8 cellular contexts compared by ENCODE assay signal in genomic region chr10:88934900-88935672, GRCh38. TPM values are rescaled to one million over a fixed set of nuclear protein-coding genes. Genes with fewer than 3 reads are reported as not detected.
DNase-seq lines count a peak whose midpoint lies in the region; ATAC-seq and TF ChIP-seq lines count a peak whose summit lies in the region.

No MANE protein-coding gene starts in this region.

- BruUV-seq in Panc1 (replicated peaks; lab: Mats Ljungman, UMichigan) = no TSS peak

- in situ Hi-C loops in Panc1 (cut with HindIII; ENCODE audit: low pct_unique_long_range_greater_than_20kb, low sequenced_read_pairs) = no loop called here

- H3K36me3 ChIP-seq in KMS-11 (ENCODE audit: insufficient read depth) = no peaks in the 10 kb centered on the region
- H3K36me3 ChIP-seq in Panc1 (ENCODE audit: control insufficient read depth, insufficient read depth, low read length) = no peaks in the 10 kb centered on the region

- DNase-seq in 8988T (peak; percentile 20), Panc1 (ENCODE audit: low read depth, low spot score) (peak; percentile 60), fibroblast of gingiva (ENCODE audit: low read depth) (peak; percentile 76)
- peak; percentile 68 to 77 for DNase-seq in activated T-cell treated with anti-CD3 and anti-CD28 coated beads, Interleukin-2, amount 50 U/mL, for 72 hours
- peak; percentile 79 for DNase-seq in natural killer cell treated with Interleukin-12 subunit alpha and Interleukin-12 subunit beta and Interleukin-15 and Interleukin-18, amount 100 ng/mL, for 72 hours (ENCODE audit: low spot score)
- peak; percentile 64 for DNase-seq in stimulated activated naive CD4-positive, alpha-beta T cell treated with Interleukin-2 at 50 U/mL for 16 hours (lab: John Stamatoyannopoulos, UW)

- TF ChIP-seq CTCF in KMS-11 (conservative IDR thresholded peaks at IDR 0.05; ENCODE audit: low read depth, low read length) (peak; percentile 92), Panc1 (IDR thresholded peaks at IDR 0.05) (peak; percentile 95)

- peaks cover 25% of the 10 kb centered on the region for H3K4me1 ChIP-seq in KMS-11 (ENCODE audit: low read depth, poor library complexity, severe bottlenecking)
- peaks cover 12% of the 10 kb centered on the region for H3K4me1 ChIP-seq in Panc1 (ENCODE audit: control insufficient read depth, insufficient read depth, low read length)

- peak overlapping the region; percentile 94 for H3K27ac Mint-ChIP-seq in activated T-cell treated with anti-CD3 and anti-CD28 coated beads, Interleukin-2, amount 50 U/mL, for 72 hours
- peak overlapping the region; percentile 7 to 64 for H3K27ac Mint-ChIP-seq in natural killer cell treated with Interleukin-12 subunit alpha and Interleukin-12 subunit beta and Interleukin-15 and Interleukin-18, amount 100 ng/mL, for 72 hours

- intact Hi-C loops in Panc1 (cut with micrococcal nuclease; ENCODE audit: unreplicated experiment) = loop anchor here (1.0 to 5.0 kb wide), 3 partner anchors 52 to 278 kb away; no protein-coding TSS in a partner anchor

- no peak overlapping the region for H3K4me3 ChIP-seq in KMS-11 (IDR thresholded peaks at IDR 0.05; ENCODE audit: insufficient read depth, low read depth, low read length)
- peak overlapping the region in 1 of 2 experiments; percentile 22; a peak in 2 of 4 replicates for H3K4me3 ChIP-seq in Panc1 (ENCODE audit: low read depth in 2 of 2, low read length in 2 of 2)

- H3K9ac ChIP-seq in KMS-11 = no peak overlapping the region

- peak overlapping the region in 1 of 2 donors; percentile 89 for H3K4me3 Mint-ChIP-seq in activated T-cell treated with anti-CD3 and anti-CD28 coated beads, Interleukin-2, amount 50 U/mL, for 72 hours
- peak overlapping the region; percentile 50 for H3K4me3 Mint-ChIP-seq in natural killer cell treated with Interleukin-12 subunit alpha and Interleukin-12 subunit beta and Interleukin-15 and Interleukin-18, amount 100 ng/mL, for 72 hours

- POLR2A ChIA-PET in Panc1 (lab: Charles Lee) = no interaction called here

- ATAC-seq in GM18502 (IDR thresholded peaks at IDR 0.05; ENCODE audit: poor library complexity, unreplicated experiment) (peak; percentile 47), Panc1 (peak; percentile 84)
- ATAC-seq in activated T-cell treated with anti-CD3 and anti-CD28 coated beads, Interleukin-2, amount 50 U/mL, for 72 hours (replicated peaks in 1 of 2) = peak; percentile 69 to 73
- peak; percentile 70 to 78 for ATAC-seq in natural killer cell treated with Interleukin-12 subunit alpha and Interleukin-12 subunit beta and Interleukin-15 and Interleukin-18, amount 100 ng/mL, for 72 hours

- no peaks in the 10 kb centered on the region for H3K9me3 Mint-ChIP-seq in activated T-cell treated with anti-CD3 and anti-CD28 coated beads, Interleukin-2, amount 50 U/mL, for 72 hours
- no peaks in the 10 kb centered on the region for H3K9me3 Mint-ChIP-seq in natural killer cell treated with Interleukin-12 subunit alpha and Interleukin-12 subunit beta and Interleukin-15 and Interleukin-18, amount 100 ng/mL, for 72 hours

- H3K4me2 ChIP-seq in KMS-11 = peak overlapping the region; percentile 78

- H3K36me3 Mint-ChIP-seq in activated T-cell treated with anti-CD3 and anti-CD28 coated beads, Interleukin-2, amount 50 U/mL, for 72 hours (ENCODE audit: insufficient read depth in 2 of 2) = peaks cover 1 to 10% of the 10 kb centered on the region in 2 donors
- no peaks in the 10 kb centered on the region for H3K36me3 Mint-ChIP-seq in natural killer cell treated with Interleukin-12 subunit alpha and Interleukin-12 subunit beta and Interleukin-15 and Interleukin-18, amount 100 ng/mL, for 72 hours

- peaks cover 19% of the 10 kb centered on the region for H3K4me1 Mint-ChIP-seq in activated T-cell treated with anti-CD3 and anti-CD28 coated beads, Interleukin-2, amount 50 U/mL, for 72 hours (ENCODE audit: low read depth)
- H3K4me1 Mint-ChIP-seq in natural killer cell treated with Interleukin-12 subunit alpha and Interleukin-12 subunit beta and Interleukin-15 and Interleukin-18, amount 100 ng/mL, for 72 hours (ENCODE audit: low read depth in 2 of 2) = peaks cover 12 to 18% of the 10 kb centered on the region in 2 donors

- CTCF ChIA-PET in Panc1 (lab: Charles Lee) = interaction anchor here (0.7 to 3.2 kb wide), 8 partner anchors 8 to 99 kb away, joined by 3 to 52 read pairs (median 4); partner anchors contain the start of gene FAS

- H3K27me3 ChIP-seq in KMS-11 (ENCODE audit: insufficient read depth, low read depth) (no peaks in the 10 kb centered on the region), Panc1 (ENCODE audit: control insufficient read depth, insufficient read depth, low read length) (no peaks in the 10 kb centered on the region)

- H3K9me3 ChIP-seq in Panc1 (ENCODE audit: control insufficient read depth, insufficient read depth, low read depth, low read length) = no peaks in the 10 kb centered on the region

- H2AFZ ChIP-seq in KMS-11 (ENCODE audit: low read depth) = peak overlapping the region; percentile 16; the same call in 1 of the 2 replicates

- no peaks in the 10 kb centered on the region for H3K27me3 Mint-ChIP-seq in activated T-cell treated with anti-CD3 and anti-CD28 coated beads, Interleukin-2, amount 50 U/mL, for 72 hours (ENCODE audit: low read depth)
- no peaks in the 10 kb centered on the region for H3K27me3 Mint-ChIP-seq in natural killer cell treated with Interleukin-12 subunit alpha and Interleukin-12 subunit beta and Interleukin-15 and Interleukin-18, amount 100 ng/mL, for 72 hours

- no peaks in the 10 kb centered on the region for H3K79me2 ChIP-seq in KMS-11 (ENCODE audit: insufficient read depth, low read depth)

- no peaks in the 10 kb centered on the region for H4K20me1 ChIP-seq in KMS-11 (ENCODE audit: insufficient read depth)

- no peak overlapping the region for H3K27ac ChIP-seq in KMS-11
- no peak overlapping the region for H3K27ac ChIP-seq in Panc1 (ENCODE audit: low read length)

RNA-seq across cellular contexts. Expression of gene ACTA2, which starts 17.5 kb away (rescaled TPM):
- 4.7 TPM for total RNA-seq in Panc1 (2021; ENCODE audit: unreplicated experiment)
- 3.6 TPM for polyA plus RNA-seq in Panc1 (2012; ENCODE audit: insufficient read length)
- 10 to 100 TPM; 60.7 to 76.9 TPM for total RNA-seq in activated T-cell treated with anti-CD3 and anti-CD28 coated beads, Interleukin-2, amount 50 U/mL, for 72 hours
- total RNA-seq in natural killer cell treated with Interleukin-12 subunit alpha and Interleukin-12 subunit beta and Interleukin-15 and Interleukin-18, amount 100 ng/mL, for 72 hours = 10 to 100 TPM in 1 of 2 donors, 1 to 10 TPM in 1; 8.4 to 19.7 TPM

RNA-seq across cellular contexts. Expression of gene STAMBPL1, which starts 55.0 kb away (rescaled TPM):
- 25.2 TPM for total RNA-seq in Panc1 (2021; ENCODE audit: unreplicated experiment)
- polyA plus RNA-seq in Panc1 (2012; ENCODE audit: insufficient read length) = 18.3 TPM
- total RNA-seq in activated T-cell treated with anti-CD3 and anti-CD28 coated beads, Interleukin-2, amount 50 U/mL, for 72 hours = 10 to 100 TPM; 28.2 to 39.9 TPM
- 10 to 100 TPM; 21.0 to 37.6 TPM for total RNA-seq in natural killer cell treated with Interleukin-12 subunit alpha and Interleukin-12 subunit beta and Interleukin-15 and Interleukin-18, amount 100 ng/mL, for 72 hours

RNA-seq across cellular contexts. Expression of gene FAS, which starts 55.5 kb away (rescaled TPM):
- total RNA-seq in Panc1 (2021; ENCODE audit: unreplicated experiment) = 8.1 TPM
- polyA plus RNA-seq in Panc1 (2012; ENCODE audit: insufficient read length) = 4.9 TPM
- total RNA-seq in activated T-cell treated with anti-CD3 and anti-CD28 coated beads, Interleukin-2, amount 50 U/mL, for 72 hours = 100 to 1,000 TPM; 111 to 138 TPM
- 10 to 100 TPM; 48.3 to 73.0 TPM for total RNA-seq in natural killer cell treated with Interleukin-12 subunit alpha and Interleukin-12 subunit beta and Interleukin-15 and Interleukin-18, amount 100 ng/mL, for 72 hours

Comparison
In these comparisons a context has a peak if more than half of its experiments do, and no peak if none do; other contexts are left out.
1. DNase-seq: peak in every context shown above with its lines; median percentile 79 in natural killer cell treated with Interleukin-12 subunit alpha and Interleukin-12 subunit beta and Interleukin-15 and Interleukin-18, amount 100 ng/mL, for 72 hours; 76 in fibroblast of gingiva; 72 in activated T-cell treated with anti-CD3 and anti-CD28 coated beads, Interleukin-2, amount 50 U/mL, for 72 hours; 64 in stimulated activated naive CD4-positive, alpha-beta T cell treated with Interleukin-2 at 50 U/mL for 16 hours; 60 in Panc1; 20 in 8988T.